Comparison of ENCODE assay signal across 21 cellular contexts in the genomic region with DNA sequence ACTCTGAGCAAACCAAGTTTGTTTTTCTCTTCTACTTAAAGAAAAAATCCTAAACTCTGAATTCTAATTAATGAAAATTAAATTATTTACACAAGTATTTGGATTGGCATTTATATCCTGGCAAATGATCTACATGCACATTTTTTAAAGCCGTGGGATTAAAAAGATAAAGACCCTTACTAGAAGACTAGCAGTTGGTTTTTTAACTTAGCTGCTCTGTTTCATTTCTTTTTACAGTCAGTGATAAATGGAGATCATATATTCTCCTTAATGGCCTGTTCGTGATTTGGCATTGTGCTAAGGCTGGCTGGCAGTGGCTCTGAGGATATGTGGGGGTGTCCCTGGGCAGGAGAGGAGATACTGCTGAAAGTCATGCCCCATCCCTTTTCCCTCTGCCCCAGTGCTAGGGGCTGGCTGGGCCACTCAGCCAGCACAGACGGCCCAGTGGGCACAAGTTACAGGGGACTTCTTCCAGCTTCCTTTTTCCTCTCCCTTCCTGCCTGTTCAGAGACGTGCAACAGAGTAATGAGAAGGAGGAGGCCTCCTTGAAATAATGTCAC.
"Had no signal": no experiment of that assay in that cellular context is flagged by ENCODE, and none has a peak within 500 bp of the region (broad histone marks: within the 10 kb centered on the region; RNA-seq: fewer than 3 reads in every experiment).

No MANE protein-coding gene starts in this region.

- H3K27ac Mint-ChIP-seq: dendritic cell treated with granulocyte-macrophage colony-stimulating factor and Interleukin-4, amounts not matched to agents 40 ng/mL and 50 ng/mL, for 4 days; stimulated activated effector memory CD8-positive, alpha-beta T cell treated with anti-CD3 and anti-CD28 coated beads, Interleukin-12 subunit alpha, Interleukin-12 subunit beta, amount 100 ng/mL, for 72 hours had no signal

- H3K4me3 Mint-ChIP-seq: central memory CD8-positive, alpha-beta T cell; dendritic cell treated with granulocyte-macrophage colony-stimulating factor and Interleukin-4, amounts not matched to agents 40 ng/mL and 50 ng/mL, for 4 days; neural crest cell; stimulated activated effector memory CD8-positive, alpha-beta T cell treated with anti-CD3 and anti-CD28 coated beads, Interleukin-12 subunit alpha, Interleukin-12 subunit beta, amount 100 ng/mL, for 72 hours had no signal

- H3K36me3 ChIP-seq: brain microvascular endothelial cell, ovary, right lobe of liver, stomach, upper lobe of left lung had no signal

- H3K27me3 ChIP-seq: brain microvascular endothelial cell, ovary, right lobe of liver, stomach, testis, upper lobe of left lung had no signal

- H3K4me3 ChIP-seq: lung, ovary, right lobe of liver, stomach, testis, upper lobe of left lung had no signal

- H3K36me3 Mint-ChIP-seq: stimulated activated effector memory CD8-positive, alpha-beta T cell treated with anti-CD3 and anti-CD28 coated beads, Interleukin-12 subunit alpha, Interleukin-12 subunit beta, amount 100 ng/mL, for 72 hours had no signal

- H3K9me3 ChIP-seq: ovary, right lobe of liver, stomach, testis, upper lobe of left lung had no signal

- H3K27me3 Mint-ChIP-seq: central memory CD8-positive, alpha-beta T cell had no signal

- H3K27ac ChIP-seq: brain microvascular endothelial cell, foreskin keratinocyte, ovary, right lobe of liver, stomach, testis, upper lobe of left lung had no signal

- ATAC-seq: foreskin keratinocyte; left lobe of liver; right lobe of liver; stimulated activated effector memory CD8-positive, alpha-beta T cell treated with anti-CD3 and anti-CD28 coated beads, Interleukin-12 subunit alpha, Interleukin-12 subunit beta, amount 100 ng/mL, for 72 hours had no signal

- H3K4me1 ChIP-seq: foreskin keratinocyte, right lobe of liver, stomach, testis, upper lobe of left lung had no signal

- DNase-seq: activated CD4-positive, alpha-beta T cell treated with anti-CD3 and anti-CD28 coated beads for 1 hour; activated CD4-positive, alpha-beta T cell treated with anti-CD3 and anti-CD28 coated beads, Interleukin-2, amount 50 U/mL, for 48 hours; activated naive CD4-positive, alpha-beta T cell treated with Interleukin-2 at 50 U/mL for 16 hours; activated T-cell treated with anti-CD3 and anti-CD28 coated beads for 4 hours; anterior cingulate cortex; brain microvascular endothelial cell; effector CD8-positive, alpha-beta T cell; foreskin keratinocyte; hippocampal formation; ovary; right lobe of liver; stimulated activated CD4-positive, alpha-beta T cell treated with anti-CD3 and anti-CD28 coated beads, Interleukin-4, amount 100 ng/mL, for 24 hours; stomach; testis had no signal

- H3K9me3 Mint-ChIP-seq: central memory CD8-positive, alpha-beta T cell; dendritic cell treated with granulocyte-macrophage colony-stimulating factor and Interleukin-4, amounts not matched to agents 40 ng/mL and 50 ng/mL, for 4 days; neural crest cell; stimulated activated effector memory CD8-positive, alpha-beta T cell treated with anti-CD3 and anti-CD28 coated beads, Interleukin-12 subunit alpha, Interleukin-12 subunit beta, amount 100 ng/mL, for 72 hours had no signal
